ENCODE assay signal across 1 cellular context in genomic region chr17:81242421-81243332, GRCh38.
TF ChIP-seq lines count a peak whose summit lies in the region.

No MANE protein-coding gene starts in this region.

TF ChIP-seq in HCT116, 20 proteins besides CTCF, POLR2A, EP300 and RAD21:
- TF ChIP-seq POLR2AphosphoS5 (IDR thresholded peaks at IDR 0.05; ENCODE audit: low read depth, low read length), result no peak; the same call in 1 of the 2 replicates
